ENCODE assay signal across 8 cellular contexts in the genomic region with DNA sequence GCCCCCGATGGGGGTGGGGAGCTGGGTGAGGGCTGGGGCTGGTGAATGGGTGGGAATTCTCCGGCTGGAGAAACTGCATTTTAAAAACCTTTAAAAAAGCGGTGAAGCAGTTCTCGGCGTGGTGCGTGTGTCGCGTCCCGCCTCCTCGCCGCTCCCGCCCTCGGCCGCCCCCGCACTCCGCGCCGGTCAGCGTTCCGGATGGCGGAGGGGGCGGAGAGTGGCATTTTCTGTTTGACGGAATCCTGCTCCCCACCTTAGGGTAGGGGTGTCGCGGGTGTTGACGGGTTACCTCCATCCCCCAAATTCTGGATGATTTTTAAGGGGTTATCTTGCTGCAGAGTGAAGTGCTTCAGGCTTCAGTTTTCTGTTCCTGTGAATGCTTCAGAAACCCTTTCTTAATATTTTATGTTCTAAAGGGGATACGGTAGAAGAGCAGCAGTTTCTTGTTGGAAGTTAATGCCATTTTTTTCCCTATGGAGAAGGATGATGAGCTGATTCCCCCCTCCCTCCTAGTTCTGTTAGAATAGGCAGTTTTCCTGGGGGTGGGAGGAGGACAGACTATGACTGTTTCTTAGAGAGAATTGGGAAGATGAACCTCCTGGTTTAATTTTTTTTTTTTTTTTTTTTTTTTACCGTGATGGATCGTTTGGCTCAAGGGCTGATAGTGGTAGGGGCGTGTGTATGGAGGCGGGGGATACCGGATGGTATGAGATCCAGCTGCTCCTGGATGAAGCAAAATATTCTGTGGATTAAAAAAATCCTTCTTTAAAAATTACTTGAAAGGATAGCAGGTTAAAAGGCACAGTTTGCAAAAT. TPM values are rescaled to one million over a fixed set of nuclear protein-coding genes. Genes with fewer than 3 reads are reported as not detected.
A peak's percentile ranks its signal among the peaks of the same experiment; 100 is the strongest.
DNase-seq lines count a peak whose midpoint lies in the region; ATAC-seq, FAIRE-seq and TF ChIP-seq lines count a peak whose summit lies in the region.

No MANE protein-coding gene starts in this region.

- intact Hi-C loops in kidney (cut with DNase I) = no loop called here

- H3K27ac ChIP-seq in caudate nucleus (ENCODE audit: low read depth, low read length) (peak overlapping the region; percentile 92), kidney (ENCODE audit: low read depth in 2 of 2, low read length in 2 of 2) (peak overlapping the region; percentile 59 to 65)

- H3K9ac ChIP-seq in ES-I3 (ENCODE audit: low read depth, low read length) (peak overlapping the region; percentile 85), kidney (ENCODE audit: low read length in 2 of 2) (peak overlapping the region; percentile 81 to 82)

- peak overlapping the region; percentile 94 to 95 for H3K4me3 ChIP-seq in kidney (ENCODE audit: low read length in 2 of 2)

- H3K4me1 ChIP-seq in ES-I3 (ENCODE audit: insufficient read depth, low read length) (peaks cover 5% of the 10 kb centered on the region; the same call in 1 of the 2 replicates), kidney (ENCODE audit: control insufficient read depth in 1 of 2, insufficient read depth in 1 of 2, low read depth in 1 of 2, low read length in 2 of 2) (peaks cover 0 to 10% of the 10 kb centered on the region in 2 donors)

- FAIRE-seq in kidney (lab: Jason Lieb, UNC) = no peak

- TF ChIP-seq EP300 in Ishikawa (IDR thresholded peaks at IDR 0.05; ENCODE audit: borderline replicate concordance) = no peak

- H3K36me3 ChIP-seq in ES-I3 (ENCODE audit: insufficient read depth, low read length) (no peaks in the 10 kb centered on the region), kidney (ENCODE audit: control insufficient read depth in 1 of 2, insufficient read depth in 2 of 2, low read length in 2 of 2) (no peaks in the 10 kb centered on the region)

- no peak for TF ChIP-seq RAD21 in Ishikawa (IDR thresholded peaks at IDR 0.05; ENCODE audit: low read depth)

- TF ChIP-seq CTCF in kidney (IDR thresholded peaks at IDR 0.05; ENCODE audit: borderline replicate concordance, extremely low read depth, insufficient read depth) = no peak

- DNase-seq in UCSD-AML1 (lab: John Stamatoyannopoulos, UW; ENCODE audit: unreplicated experiment) = peak; percentile 53
- DNase-seq in caudate nucleus (lab: John Stamatoyannopoulos, UW) = peak in 27 of 61 donors; percentile 6 to 67 (median 37)
- no peak for DNase-seq in kidney
- DNase-seq in stimulated activated CD4-positive, alpha-beta T cell treated with anti-CD3 and anti-CD28 coated beads, Interleukin-15, amount 100 ng/mL, for 48 hours (ENCODE audit: low read depth in 2 of 2) = peak; percentile 14 to 32
- no peak for DNase-seq in middle frontal gyrus (ENCODE audit: extremely low spot score, low spot score)

- H3K9me3 ChIP-seq in ES-I3 (ENCODE audit: control insufficient read depth, insufficient read depth, low read length) = no peaks in the 10 kb centered on the region
- no peaks in the 10 kb centered on the region for H3K9me3 ChIP-seq in kidney (ENCODE audit: control insufficient read depth in 1 of 2, low read length in 2 of 2)

- ATAC-seq in GM21737 (IDR thresholded peaks at IDR 0.05; ENCODE audit: unreplicated experiment) = peak; percentile 48

TF ChIP-seq in Ishikawa, 13 proteins besides CTCF, POLR2A, EP300 and RAD21:
- TF ChIP-seq EGR1 (IDR thresholded peaks at IDR 0.05) = peak; percentile 100
- TF ChIP-seq REST (IDR thresholded peaks at IDR 0.05; ENCODE audit: low read depth) = 0 out of 2 replicates have a peak, but pooled peaks have one; percentile 5
- TF ChIP-seq CREB1 (IDR thresholded peaks at IDR 0.05; ENCODE audit: low read depth) = no peak

RNA-seq across cellular contexts. Expression of gene ABI2, which starts 0.7 kb away (rescaled TPM):
- total RNA-seq in kidney = 66.6 TPM
- 26.7 TPM for polyA plus RNA-seq in kidney (ENCODE audit: insufficient read depth, low read depth, low replicate concordance)

Comparison
In these comparisons a context has a peak if more than half of its experiments do, and no peak if none do; other contexts are left out.
1. DNase-seq: peak in UCSD-AML1 (single experiment) and stimulated activated CD4-positive, alpha-beta T cell treated with anti-CD3 and anti-CD28 coated beads, Interleukin-15, amount 100 ng/mL, for 48 hours (2 of 2); none in kidney (single experiment) and middle frontal gyrus (single experiment).